25 cellular contexts compared by ENCODE assay signal in the genomic region with DNA sequence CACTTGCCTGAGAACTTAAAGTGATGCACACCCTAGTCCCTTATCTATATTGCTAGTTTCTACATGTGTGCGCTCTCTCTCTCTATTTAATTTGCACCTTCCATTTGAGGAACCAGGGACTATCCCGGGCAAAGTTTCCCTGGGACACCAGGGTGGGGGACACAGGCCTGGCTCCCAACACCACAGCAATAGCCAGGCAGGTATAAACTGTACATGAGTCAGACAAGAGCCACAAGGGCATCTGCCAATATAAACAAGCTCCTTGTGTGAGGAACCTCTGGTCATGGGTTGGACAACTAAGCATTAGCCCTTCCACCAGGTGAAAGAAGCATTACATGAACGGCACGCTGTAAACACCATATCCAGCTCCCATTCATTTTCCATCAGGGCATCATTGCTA.
"Had no signal": no experiment of that assay in that cellular context is flagged by ENCODE, and none has a peak within 500 bp of the region (broad histone marks: within the 10 kb centered on the region; RNA-seq: fewer than 3 reads in every experiment).

No MANE protein-coding gene starts in this region.

- H3K4me1 Mint-ChIP-seq: activated B cell treated with CpG ODN at 0.5 μM for 24 hours; activated CD4-positive, alpha-beta T cell treated with anti-CD3 and anti-CD28 coated beads, Interleukin-2, amount 10 ng/mL, durations not matched to agents 24 days and 14 days; activated naive CD8-positive, alpha-beta T cell treated with anti-CD3 and anti-CD28 coated beads, Interleukin-2, amount 50 U/mL, for 24 hours; brain; central memory CD8-positive, alpha-beta T cell; T-helper 17 cell had no signal

- H3K27ac ChIP-seq: ascending aorta, PC-9 had no signal

- H3K9me3 Mint-ChIP-seq: activated B cell treated with CpG ODN at 0.5 μM for 24 hours; activated CD4-positive, alpha-beta memory T cell treated with anti-CD3 and anti-CD28 coated beads for 36 hours; activated CD4-positive, alpha-beta T cell treated with anti-CD3 and anti-CD28 coated beads, Interleukin-2, amount 10 ng/mL, durations not matched to agents 24 days and 14 days; activated naive CD8-positive, alpha-beta T cell treated with anti-CD3 and anti-CD28 coated beads, Interleukin-2, amount 50 U/mL, for 24 hours; brain; central memory CD8-positive, alpha-beta T cell had no signal

- H3K4me3 Mint-ChIP-seq: activated B cell treated with CpG ODN at 0.5 μM for 24 hours; activated CD4-positive, alpha-beta memory T cell treated with anti-CD3 and anti-CD28 coated beads for 36 hours; activated CD4-positive, alpha-beta T cell treated with anti-CD3 and anti-CD28 coated beads, Interleukin-2, amount 10 ng/mL, durations not matched to agents 24 days and 14 days; activated naive CD8-positive, alpha-beta T cell treated with anti-CD3 and anti-CD28 coated beads, Interleukin-2, amount 50 U/mL, for 24 hours; activated T-cell treated with anti-CD3 and anti-CD28 coated beads, Interleukin-2, amount 50 U/mL, for 4 hours; brain; central memory CD8-positive, alpha-beta T cell; T-helper 17 cell had no signal

- H2AFZ ChIP-seq: PC-9 had no signal

- ATAC-seq: activated naive CD4-positive, alpha-beta T cell treated with anti-CD3 and anti-CD28 coated beads, Interleukin-2, amount 50 U/mL, for 72 hours; activated naive CD8-positive, alpha-beta T cell treated with anti-CD3 and anti-CD28 coated beads, Interleukin-2, amount 50 U/mL, for 24 hours; activated T-cell treated with anti-CD3 and anti-CD28 coated beads, Interleukin-2, amount 50 U/mL, for 4 hours; T-helper 17 cell had no signal

- H3K9me3 ChIP-seq: ascending aorta had no signal

- H3K27me3 Mint-ChIP-seq: activated CD4-positive, alpha-beta memory T cell treated with anti-CD3 and anti-CD28 coated beads for 36 hours; central memory CD8-positive, alpha-beta T cell; T-helper 17 cell had no signal

- H3K27ac Mint-ChIP-seq: activated B cell treated with CpG ODN at 0.5 μM for 24 hours; activated CD4-positive, alpha-beta memory T cell treated with anti-CD3 and anti-CD28 coated beads for 36 hours; activated CD4-positive, alpha-beta T cell treated with anti-CD3 and anti-CD28 coated beads, Interleukin-2, amount 10 ng/mL, durations not matched to agents 24 days and 14 days; activated naive CD4-positive, alpha-beta T cell treated with anti-CD3 and anti-CD28 coated beads, Interleukin-2, amount 50 U/mL, for 72 hours; activated naive CD8-positive, alpha-beta T cell treated with anti-CD3 and anti-CD28 coated beads, Interleukin-2, amount 50 U/mL, for 24 hours; brain; T-helper 17 cell had no signal

- H3K36me3 ChIP-seq: ascending aorta had no signal

- H3K36me3 Mint-ChIP-seq: activated CD4-positive, alpha-beta memory T cell treated with anti-CD3 and anti-CD28 coated beads for 36 hours; activated naive CD4-positive, alpha-beta T cell treated with anti-CD3 and anti-CD28 coated beads, Interleukin-2, amount 50 U/mL, for 72 hours; brain had no signal

- H3K27me3 ChIP-seq: ascending aorta had no signal

- H3K4me2 ChIP-seq: PC-9 had no signal

- H3K4me3 ChIP-seq: ascending aorta, PC-9 had no signal

- DNase-seq: activated B cell treated with CpG ODN at 0.5 μM for 24 hours; activated CD4-positive, alpha-beta memory T cell treated with anti-CD3 and anti-CD28 coated beads for 36 hours; activated CD4-positive, alpha-beta T cell treated with anti-CD3 and anti-CD28 coated beads for 1 hour; activated CD4-positive, alpha-beta T cell treated with anti-CD3 and anti-CD28 coated beads, Interleukin-2, amount 10 ng/mL, durations not matched to agents 24 days and 14 days; activated CD8-positive, alpha-beta memory T cell treated with anti-CD3 and anti-CD28 coated beads for 24 hours; activated effector memory CD4-positive, alpha-beta T cell treated with anti-CD3 and anti-CD28 coated beads, Interleukin-2, amount 50 U/mL, for 16 hours; activated naive CD4-positive, alpha-beta T cell treated with Interleukin-2 at 50 U/mL for 16 hours; activated naive CD8-positive, alpha-beta T cell treated with anti-CD3 and anti-CD28 coated beads, Interleukin-2, amount 50 U/mL, for 24 hours; activated T-cell treated with anti-CD3 and anti-CD28 coated beads, Interleukin-2, amount 50 U/mL, for 4 hours; amniotic stem cell; KG1; NCI-H1092; NCI-H1417; NCI-H2081; NCI-H2171 treated with DMSO at 0.1 percent for 48 hours; NCI-H510A treated with DMSO at 0.1 percent for 48 hours; NCI-H69; PC-9; SIG-M5; T-helper 17 cell; T-helper 9 cell had no signal
